1 cellular context compared by ENCODE assay signal in the genomic region with DNA sequence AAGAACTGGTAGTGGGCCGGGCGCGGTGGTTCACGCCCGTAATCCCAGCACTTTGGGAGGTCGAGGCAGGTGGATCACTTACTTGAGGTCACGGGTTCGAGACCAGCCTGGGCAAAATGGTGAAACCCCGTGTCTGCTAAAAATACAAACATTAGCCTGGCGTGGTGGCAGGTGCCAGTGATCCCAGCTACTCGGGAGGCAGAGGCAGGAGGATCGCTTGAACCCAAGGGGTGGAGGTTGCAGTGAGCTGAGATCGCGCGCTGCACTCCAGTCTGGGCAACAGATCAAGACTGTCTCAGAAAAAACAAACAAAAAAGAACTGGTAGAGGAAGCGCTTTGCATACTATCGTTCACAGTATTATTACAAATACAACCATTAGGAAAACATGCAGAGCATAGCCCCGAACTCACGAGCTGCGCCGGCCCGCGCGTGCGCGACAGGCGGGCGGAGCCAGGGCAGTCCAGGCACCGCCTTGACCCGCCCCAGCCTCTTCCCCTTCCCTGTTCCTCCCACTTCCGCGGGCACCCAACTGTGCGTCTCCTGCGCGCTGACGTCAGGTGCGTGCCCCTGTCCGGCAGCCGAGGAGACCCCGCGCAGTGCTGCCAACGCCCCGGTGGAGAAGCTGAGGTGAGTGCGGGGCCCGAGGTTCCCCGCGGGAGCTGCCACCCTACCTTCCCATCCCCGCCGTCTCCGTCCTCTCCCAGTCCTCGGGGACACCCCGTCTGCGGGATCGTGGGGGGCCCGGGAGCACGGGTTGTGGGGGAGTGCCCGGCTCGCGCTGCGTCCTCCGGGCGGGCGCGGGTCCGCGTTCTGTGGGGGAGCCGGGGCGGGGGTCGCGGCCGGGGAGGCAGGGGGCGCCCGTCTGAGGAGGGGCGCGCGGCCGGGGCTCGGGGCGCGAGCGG.
TF ChIP-seq lines count a peak whose summit lies in the region.

CDC42 (plus strand) TSS at position 595 of the 903 bp plus-strand sequence. CDS start 25,770 bp downstream, outside the sequence.

TF ChIP-seq in K562, 482 proteins besides CTCF, POLR2A, EP300 and RAD21 (continued from another document and continues in another):
- TF ChIP-seq MYNN (IDR thresholded peaks at IDR 0.05) (peak; percentile 79; the same call in 1 of the 2 replicates), MYNN (CRISPR knock-in tag; IDR thresholded peaks at IDR 0.05) (no peak), NR3C1 (CRISPR knock-in tag; IDR thresholded peaks at IDR 0.05) (no peak), MAFF (IDR thresholded peaks at IDR 0.05; ENCODE audit: low read length) (no peak), PHB2 (IDR thresholded peaks at IDR 0.05; ENCODE audit: low read depth) (no peak), ZKSCAN1 (IDR thresholded peaks at IDR 0.05; ENCODE audit: low read depth, low read length) (0 out of 2 replicates have a peak, but pooled peaks have one; percentile 58), CBX5 (IDR thresholded peaks at IDR 0.05; ENCODE audit: borderline replicate concordance, low read depth) (no peak), TRIM24 (IDR thresholded peaks at IDR 0.05) (no peak), ZNF408 (CRISPR knock-in tag; IDR thresholded peaks at IDR 0.05; ENCODE audit: low read depth) (no peak), FIP1L1 (IDR thresholded peaks at IDR 0.05; ENCODE audit: low read depth, low read length, poor library complexity, severe bottlenecking) (peak; percentile 94), FOXP1 (CRISPR knock-in tag; IDR thresholded peaks at IDR 0.05) (no peak; the same call in 1 of the 2 replicates), MAZ (CRISPR knock-in tag; conservative IDR thresholded peaks at IDR 0.05 in 1 of 2, IDR thresholded peaks at IDR 0.05 in 1 of 2) (peak; percentile 90 to 94), ASH1L (IDR thresholded peaks at IDR 0.05; ENCODE audit: borderline replicate concordance, low read depth, partially characterized antibody) (no peak), NCOA4 (IDR thresholded peaks at IDR 0.05; ENCODE audit: partially characterized antibody) (no peak), KLF1 (tag; IDR thresholded peaks at IDR 0.05) (peak; percentile 81; the same call in 1 of the 2 replicates), IRF9 (tag; IDR thresholded peaks at IDR 0.05) (no peak), XRCC5 (IDR thresholded peaks at IDR 0.05; ENCODE audit: low read depth, low read length) (no peak), NEUROD1 (IDR thresholded peaks at IDR 0.05; ENCODE audit: borderline replicate concordance, low read depth, low read length, partially characterized antibody) (peak; percentile 67), ZNF23 (CRISPR knock-in tag; IDR thresholded peaks at IDR 0.05) (no peak), NBN (IDR thresholded peaks at IDR 0.05; ENCODE audit: low read depth) (no peak), RBM39 (optimal IDR thresholded peaks at IDR 0.05; ENCODE audit: low read depth, low read length) (no peak), NFE2 (IDR thresholded peaks at IDR 0.05; ENCODE audit: low read depth) (no peak), ZNF609 (CRISPR knock-in tag; IDR thresholded peaks at IDR 0.05; ENCODE audit: borderline replicate concordance) (no peak), CREBBP (IDR thresholded peaks at IDR 0.05; ENCODE audit: low read depth, low read length) (no peak), EZH2 (IDR thresholded peaks at IDR 0.05; ENCODE audit: borderline replicate concordance, low read depth, low read length) (no peak), FOXO4 (CRISPR knock-in tag; IDR thresholded peaks at IDR 0.05) (no peak), POLR2B (IDR thresholded peaks at IDR 0.05; ENCODE audit: low read depth, partially characterized antibody) (peak; percentile 96), TBP (optimal IDR thresholded peaks at IDR 0.05; ENCODE audit: low read depth, low read length) (peak; percentile 84), HDAC2 (IDR thresholded peaks at IDR 0.05) (0 out of 2 replicates have a peak, but pooled peaks have one; percentile 12), SPI1 (IDR thresholded peaks at IDR 0.05; ENCODE audit: borderline replicate concordance, low read depth, low read length) (peak; percentile 95), ZNF76 (CRISPR knock-in tag; IDR thresholded peaks at IDR 0.05; ENCODE audit: borderline replicate concordance) (no peak), CCNT2 (IDR thresholded peaks at IDR 0.05; ENCODE audit: borderline replicate concordance, extremely low read depth, insufficient read length, low read depth, low read length) (peak; percentile 72), CXXC5 (CRISPR knock-in tag; IDR thresholded peaks at IDR 0.05) (peak; percentile 97), CC2D1A (IDR thresholded peaks at IDR 0.05) (no peak), TAF9B (IDR thresholded peaks at IDR 0.05; ENCODE audit: partially characterized antibody) (peak; percentile 70), RCOR1 (IDR thresholded peaks at IDR 0.05; ENCODE audit: borderline replicate concordance in 1 of 2, low read depth in 2 of 2, low read length in 2 of 2) (peak in 1 of 2 experiments; percentile 60; a peak in 1 of 4 replicates), LEF1 (IDR thresholded peaks at IDR 0.05) (no peak), RBM25 (IDR thresholded peaks at IDR 0.05; ENCODE audit: low read depth, low read length, severe bottlenecking) (no peak), KDM2B (CRISPR knock-in tag; IDR thresholded peaks at IDR 0.05) (no peak), GTF2E2 (tag; IDR thresholded peaks at IDR 0.05) (no peak; the same call in 1 of the 2 replicates), SMARCA5 (IDR thresholded peaks at IDR 0.05) (peak; percentile 26; the same call in 1 of the 2 replicates), SAFB (IDR thresholded peaks at IDR 0.05; ENCODE audit: borderline replicate concordance, low read depth, low read length) (no peak), NCOR1 (IDR thresholded peaks at IDR 0.05) (no peak), ELF4 (CRISPR knock-in tag; IDR thresholded peaks at IDR 0.05) (peak; percentile 88), MEF2D (tag; conservative IDR thresholded peaks at IDR 0.05; ENCODE audit: low read depth) (0 out of 2 replicates have a peak, but pooled peaks have one; percentile 39), TAF1 (IDR thresholded peaks at IDR 0.05; ENCODE audit: control insufficient read depth, extremely low read depth, insufficient read depth, low read length, severe bottlenecking) (peak; percentile 95), CCAR2 (IDR thresholded peaks at IDR 0.05; ENCODE audit: low read depth, low read length) (no peak)
- TF ChIP-seq, protein P1, sequence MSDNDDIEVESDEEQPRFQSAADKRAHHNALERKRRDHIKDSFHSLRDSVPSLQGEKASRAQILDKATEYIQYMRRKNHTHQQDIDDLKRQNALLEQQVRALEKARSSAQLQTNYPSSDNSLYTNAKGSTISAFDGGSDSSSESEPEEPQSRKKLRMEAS (CRISPR knock-in tag; IDR thresholded peaks at IDR 0.05), result peak; percentile 81
- TF ChIP-seq, protein P2, sequence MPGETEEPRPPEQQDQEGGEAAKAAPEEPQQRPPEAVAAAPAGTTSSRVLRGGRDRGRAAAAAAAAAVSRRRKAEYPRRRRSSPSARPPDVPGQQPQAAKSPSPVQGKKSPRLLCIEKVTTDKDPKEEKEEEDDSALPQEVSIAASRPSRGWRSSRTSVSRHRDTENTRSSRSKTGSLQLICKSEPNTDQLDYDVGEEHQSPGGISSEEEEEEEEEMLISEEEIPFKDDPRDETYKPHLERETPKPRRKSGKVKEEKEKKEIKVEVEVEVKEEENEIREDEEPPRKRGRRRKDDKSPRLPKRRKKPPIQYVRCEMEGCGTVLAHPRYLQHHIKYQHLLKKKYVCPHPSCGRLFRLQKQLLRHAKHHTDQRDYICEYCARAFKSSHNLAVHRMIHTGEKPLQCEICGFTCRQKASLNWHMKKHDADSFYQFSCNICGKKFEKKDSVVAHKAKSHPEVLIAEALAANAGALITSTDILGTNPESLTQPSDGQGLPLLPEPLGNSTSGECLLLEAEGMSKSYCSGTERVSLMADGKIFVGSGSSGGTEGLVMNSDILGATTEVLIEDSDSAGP (CRISPR knock-in tag; IDR thresholded peaks at IDR 0.05), result no peak
- TF ChIP-seq, protein P3, sequence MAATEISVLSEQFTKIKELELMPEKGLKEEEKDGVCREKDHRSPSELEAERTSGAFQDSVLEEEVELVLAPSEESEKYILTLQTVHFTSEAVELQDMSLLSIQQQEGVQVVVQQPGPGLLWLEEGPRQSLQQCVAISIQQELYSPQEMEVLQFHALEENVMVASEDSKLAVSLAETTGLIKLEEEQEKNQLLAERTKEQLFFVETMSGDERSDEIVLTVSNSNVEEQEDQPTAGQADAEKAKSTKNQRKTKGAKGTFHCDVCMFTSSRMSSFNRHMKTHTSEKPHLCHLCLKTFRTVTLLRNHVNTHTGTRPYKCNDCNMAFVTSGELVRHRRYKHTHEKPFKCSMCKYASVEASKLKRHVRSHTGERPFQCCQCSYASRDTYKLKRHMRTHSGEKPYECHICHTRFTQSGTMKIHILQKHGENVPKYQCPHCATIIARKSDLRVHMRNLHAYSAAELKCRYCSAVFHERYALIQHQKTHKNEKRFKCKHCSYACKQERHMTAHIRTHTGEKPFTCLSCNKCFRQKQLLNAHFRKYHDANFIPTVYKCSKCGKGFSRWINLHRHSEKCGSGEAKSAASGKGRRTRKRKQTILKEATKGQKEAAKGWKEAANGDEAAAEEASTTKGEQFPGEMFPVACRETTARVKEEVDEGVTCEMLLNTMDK (IDR thresholded peaks at IDR 0.05; ENCODE audit: borderline replicate concordance, insufficient read depth, low read depth, low read length, poor library complexity, severe bottlenecking), result no peak
- TF ChIP-seq, protein P4, sequence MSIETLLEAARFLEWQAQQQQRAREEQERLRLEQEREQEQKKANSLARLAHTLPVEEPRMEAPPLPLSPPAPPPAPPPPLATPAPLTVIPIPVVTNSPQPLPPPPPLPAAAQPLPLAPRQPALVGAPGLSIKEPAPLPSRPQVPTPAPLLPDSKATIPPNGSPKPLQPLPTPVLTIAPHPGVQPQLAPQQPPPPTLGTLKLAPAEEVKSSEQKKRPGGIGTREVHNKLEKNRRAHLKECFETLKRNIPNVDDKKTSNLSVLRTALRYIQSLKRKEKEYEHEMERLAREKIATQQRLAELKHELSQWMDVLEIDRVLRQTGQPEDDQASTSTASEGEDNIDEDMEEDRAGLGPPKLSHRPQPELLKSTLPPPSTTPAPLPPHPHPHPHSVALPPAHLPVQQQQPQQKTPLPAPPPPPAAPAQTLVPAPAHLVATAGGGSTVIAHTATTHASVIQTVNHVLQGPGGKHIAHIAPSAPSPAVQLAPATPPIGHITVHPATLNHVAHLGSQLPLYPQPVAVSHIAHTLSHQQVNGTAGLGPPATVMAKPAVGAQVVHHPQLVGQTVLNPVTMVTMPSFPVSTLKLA (conservative IDR thresholded peaks at IDR 0.05), result peak; percentile 59 to 66
- TF ChIP-seq, protein P5, sequence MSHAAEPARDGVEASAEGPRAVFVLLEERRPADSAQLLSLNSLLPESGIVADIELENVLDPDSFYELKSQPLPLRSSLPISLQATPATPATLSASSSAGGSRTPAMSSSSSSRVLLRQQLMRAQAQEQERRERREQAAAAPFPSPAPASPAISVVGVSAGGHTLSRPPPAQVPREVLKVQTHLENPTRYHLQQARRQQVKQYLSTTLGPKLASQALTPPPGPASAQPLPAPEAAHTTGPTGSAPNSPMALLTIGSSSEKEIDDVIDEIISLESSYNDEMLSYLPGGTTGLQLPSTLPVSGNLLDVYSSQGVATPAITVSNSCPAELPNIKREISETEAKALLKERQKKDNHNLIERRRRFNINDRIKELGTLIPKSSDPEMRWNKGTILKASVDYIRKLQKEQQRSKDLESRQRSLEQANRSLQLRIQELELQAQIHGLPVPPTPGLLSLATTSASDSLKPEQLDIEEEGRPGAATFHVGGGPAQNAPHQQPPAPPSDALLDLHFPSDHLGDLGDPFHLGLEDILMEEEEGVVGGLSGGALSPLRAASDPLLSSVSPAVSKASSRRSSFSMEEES (CRISPR knock-in tag; IDR thresholded peaks at IDR 0.05), result no peak
